Comparison of ENCODE assay signal across 1 cellular context in genomic region chr4:39044947-39045734, GRCh38.
A peak's percentile ranks its signal among the peaks of the same experiment; 100 is the strongest.
TF ChIP-seq lines count a peak whose summit lies in the region.

No MANE protein-coding gene starts in this region.

TF ChIP-seq in K562, 482 proteins besides CTCF, POLR2A, EP300 and RAD21 (continued from another document and continues in another):
- TF ChIP-seq CTCFL (IDR thresholded peaks at IDR 0.05; ENCODE audit: borderline replicate concordance, insufficient read depth, low read depth, low read length, poor library complexity, severe bottlenecking) (peak; percentile 40), GTF2F1 (IDR thresholded peaks at IDR 0.05; ENCODE audit: low read depth, low read length) (no peak), DMBX1 (CRISPR knock-in tag; IDR thresholded peaks at IDR 0.05; ENCODE audit: borderline replicate concordance) (no peak), TCF7 (IDR thresholded peaks at IDR 0.05; ENCODE audit: borderline replicate concordance) (no peak), FOXM1 (IDR thresholded peaks at IDR 0.05; ENCODE audit: low read depth) (no peak), FOXM1 (CRISPR knock-in tag; IDR thresholded peaks at IDR 0.05; ENCODE audit: low read depth) (no peak; the same call in 1 of the 2 replicates), SMARCA5 (IDR thresholded peaks at IDR 0.05) (no peak), TEAD1 (CRISPR knock-in tag; IDR thresholded peaks at IDR 0.05) (no peak), BACH1 (tag; IDR thresholded peaks at IDR 0.05) (no peak), CREB3L1 (IDR thresholded peaks at IDR 0.05; ENCODE audit: borderline replicate concordance, low read depth) (no peak), DACH1 (IDR thresholded peaks at IDR 0.05; ENCODE audit: partially characterized antibody) (no peak), TCF15 (CRISPR knock-in tag; IDR thresholded peaks at IDR 0.05) (no peak), MAX (CRISPR knock-in tag; IDR thresholded peaks at IDR 0.05) (no peak), RBBP5 (IDR thresholded peaks at IDR 0.05; ENCODE audit: borderline replicate concordance, insufficient read depth, low read length, poor library complexity, severe bottlenecking) (peak; percentile 56), HNRNPL (IDR thresholded peaks at IDR 0.05; ENCODE audit: low read depth, low read length) (no peak), JUND (IDR thresholded peaks at IDR 0.05; ENCODE audit: borderline replicate concordance, low read depth, low read length) (0 out of 2 replicates have a peak, but pooled peaks have one; percentile 10), JUND (tag; IDR thresholded peaks at IDR 0.05; ENCODE audit: borderline replicate concordance, low read depth, low read length) (no peak), SNRNP70 (optimal IDR thresholded peaks at IDR 0.05; ENCODE audit: low read depth, low read length) (no peak), ZNF586 (CRISPR knock-in tag; conservative IDR thresholded peaks at IDR 0.05) (no peak), ZNF609 (CRISPR knock-in tag; IDR thresholded peaks at IDR 0.05; ENCODE audit: borderline replicate concordance) (no peak), TBP (optimal IDR thresholded peaks at IDR 0.05; ENCODE audit: low read depth, low read length) (peak; percentile 61), MCM7 (IDR thresholded peaks at IDR 0.05) (no peak), MBD1 (CRISPR knock-in tag; IDR thresholded peaks at IDR 0.05) (no peak), L3MBTL2 (IDR thresholded peaks at IDR 0.05) (peak; percentile 46), EGR1 (conservative IDR thresholded peaks at IDR 0.05) (0 out of 2 replicates have a peak, but pooled peaks have one; percentile 27), ZNF79 (CRISPR knock-in tag; IDR thresholded peaks at IDR 0.05; ENCODE audit: low read depth) (no peak), ZBTB7A (IDR thresholded peaks at IDR 0.05; ENCODE audit: borderline replicate concordance, control insufficient read depth, low read depth, low read length) (peak; percentile 83), ZNF77 (CRISPR knock-in tag; IDR thresholded peaks at IDR 0.05) (no peak), GTF3C2 (IDR thresholded peaks at IDR 0.05; ENCODE audit: borderline replicate concordance, extremely low read depth, insufficient read length) (peak; percentile 55), MYBL2 (IDR thresholded peaks at IDR 0.05; ENCODE audit: low read depth) (no peak), MYBL2 (CRISPR knock-in tag; IDR thresholded peaks at IDR 0.05; ENCODE audit: borderline replicate concordance) (no peak), NCOA4 (IDR thresholded peaks at IDR 0.05; ENCODE audit: partially characterized antibody) (no peak), RBM14 (IDR thresholded peaks at IDR 0.05; ENCODE audit: borderline replicate concordance, insufficient read depth, low read depth, low read length) (no peak), UBTF (IDR thresholded peaks at IDR 0.05; ENCODE audit: borderline replicate concordance in 1 of 2, low read depth in 2 of 2, low read length in 2 of 2) (peak; percentile 81 to 82; a peak in 2 of 4 replicates), THRB (CRISPR knock-in tag; conservative IDR thresholded peaks at IDR 0.05) (no peak), ZHX1 (conservative IDR thresholded peaks at IDR 0.05; ENCODE audit: low read length) (no peak), NCOA1 (IDR thresholded peaks at IDR 0.05; ENCODE audit: low read depth) (no peak), TRIM28 (IDR thresholded peaks at IDR 0.05) (no peak), MCM3 (IDR thresholded peaks at IDR 0.05) (no peak), STAT5A (IDR thresholded peaks at IDR 0.05; ENCODE audit: borderline replicate concordance, low read length) (no peak), NCOA6 (IDR thresholded peaks at IDR 0.05) (no peak), ZNF507 (tag; conservative IDR thresholded peaks at IDR 0.05) (no peak), SRF (CRISPR knock-in tag; IDR thresholded peaks at IDR 0.05) (0 out of 4 replicates have a peak, but pooled peaks of 1 of the 2 experiments have one; percentile 29)
